ENCODE assay signal across 1 cellular context in the genomic region with DNA sequence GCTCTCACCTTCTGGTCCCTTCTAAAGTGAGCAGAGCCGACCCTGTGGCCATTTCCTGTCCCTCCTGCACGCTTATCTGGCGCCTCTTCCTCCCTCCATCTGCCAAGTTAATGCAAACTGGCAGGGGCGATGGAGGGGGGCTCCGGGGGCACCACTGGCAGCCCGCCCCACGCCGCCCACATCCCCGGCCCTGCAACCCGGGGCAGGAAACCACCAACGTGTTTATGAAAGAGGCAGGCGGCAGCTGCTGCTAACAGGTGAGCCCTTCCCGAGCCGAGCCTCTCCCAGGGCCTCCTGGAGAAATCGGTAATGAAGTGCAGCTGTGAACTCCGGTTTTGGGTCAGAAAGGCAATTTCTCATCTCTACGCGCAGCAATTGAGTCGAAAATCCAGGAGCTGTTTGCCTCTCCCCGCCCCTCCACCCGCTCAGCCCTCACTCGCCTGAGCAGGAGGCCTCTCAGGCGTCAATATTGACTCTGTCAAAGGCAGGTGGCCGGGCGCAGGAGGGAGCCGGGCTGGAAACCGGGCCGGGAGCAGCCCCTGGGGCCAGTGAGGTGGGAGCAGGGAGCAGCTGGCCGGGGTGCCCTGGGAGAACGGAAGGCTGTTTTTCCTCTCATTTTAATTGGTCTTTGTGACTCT.
A peak's percentile ranks its signal among the peaks of the same experiment; 100 is the strongest.
TF ChIP-seq lines count a peak whose summit lies in the region.

No MANE protein-coding gene starts in this region.

TF ChIP-seq in HepG2, 621 proteins besides CTCF, POLR2A, EP300 and RAD21 (continued from another document):
- TF ChIP-seq, protein P1, sequence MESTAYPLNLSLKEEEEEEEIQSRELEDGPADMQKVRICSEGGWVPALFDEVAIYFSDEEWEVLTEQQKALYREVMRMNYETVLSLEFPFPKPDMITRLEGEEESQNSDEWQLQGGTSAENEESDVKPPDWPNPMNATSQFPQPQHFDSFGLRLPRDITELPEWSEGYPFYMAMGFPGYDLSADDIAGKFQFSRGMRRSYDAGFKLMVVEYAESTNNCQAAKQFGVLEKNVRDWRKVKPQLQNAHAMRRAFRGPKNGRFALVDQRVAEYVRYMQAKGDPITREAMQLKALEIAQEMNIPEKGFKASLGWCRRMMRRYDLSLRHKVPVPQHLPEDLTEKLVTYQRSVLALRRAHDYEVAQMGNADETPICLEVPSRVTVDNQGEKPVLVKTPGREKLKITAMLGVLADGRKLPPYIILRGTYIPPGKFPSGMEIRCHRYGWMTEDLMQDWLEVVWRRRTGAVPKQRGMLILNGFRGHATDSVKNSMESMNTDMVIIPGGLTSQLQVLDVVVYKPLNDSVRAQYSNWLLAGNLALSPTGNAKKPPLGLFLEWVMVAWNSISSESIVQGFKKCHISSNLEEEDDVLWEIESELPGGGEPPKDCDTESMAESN (CRISPR knock-in tag; conservative IDR thresholded peaks at IDR 0.05), result peak; percentile 93
- TF ChIP-seq ZSCAN31 (CRISPR knock-in tag; IDR thresholded peaks at IDR 0.05; ENCODE audit: low read depth) (peak; percentile 91), JUN (CRISPR knock-in tag; IDR thresholded peaks at IDR 0.05) (no peak)
